Comparison of ENCODE assay signal across 18 cellular contexts in genomic region chr6:35093118-35093445, GRCh38. TPM values are rescaled to one million over a fixed set of nuclear protein-coding genes. Genes with fewer than 3 reads are reported as not detected.
DNase-seq lines count a peak whose midpoint lies in the region; ATAC-seq and TF ChIP-seq lines count a peak whose summit lies in the region.
"Had no signal": no experiment of that assay in that cellular context is flagged by ENCODE, and none has a peak within 500 bp of the region (broad histone marks: within the 10 kb centered on the region; RNA-seq: fewer than 3 reads in every experiment).

No MANE protein-coding gene starts in this region.

- no peak for ATAC-seq in GM21515 (IDR thresholded peaks at IDR 0.05; ENCODE audit: unreplicated experiment)
- ATAC-seq: activated CD8-positive, alpha-beta T cell treated with anti-CD3 and anti-CD28 coated beads for 36 hours; CD8-positive, alpha-beta T cell had no signal

- no peak overlapping the region for H3K4me3 ChIP-seq in breast epithelium
- no peak overlapping the region for H3K4me3 ChIP-seq in endodermal cell (ENCODE audit: low read length)
- H3K4me3 ChIP-seq in uterus, result no peak overlapping the region
- H3K4me3 ChIP-seq: heart right ventricle had no signal

- H3K9me3 ChIP-seq in breast epithelium, result no peaks in the 10 kb centered on the region
- H3K9me3 ChIP-seq in endodermal cell (ENCODE audit: control insufficient read depth, low read length), result no peaks in the 10 kb centered on the region
- no peaks in the 10 kb centered on the region for H3K9me3 ChIP-seq in uterus
- H3K9me3 ChIP-seq: heart right ventricle had no signal

- H3K4me3 Mint-ChIP-seq in MCF 10A (ENCODE audit: unreplicated experiment), result no peak overlapping the region
- H3K4me3 Mint-ChIP-seq in endodermal cell, result no peak overlapping the region
- no peak overlapping the region for H3K4me3 Mint-ChIP-seq in nephron
- H3K4me3 Mint-ChIP-seq: activated CD8-positive, alpha-beta T cell treated with anti-CD3 and anti-CD28 coated beads for 36 hours; activated T-helper 1 cell treated with anti-CD3 and anti-CD28 coated beads, Interleukin-12 subunit alpha, Interleukin-12 subunit beta, Interleukin-2, Interleukin-4 antibody, amounts not matched to agents 30 ng/mL and 10 ng/mL and 1 ng/mL, durations not matched to agents 14 hours and 24 hours and 36 hours; CD8-positive, alpha-beta T cell had no signal

- 97 to 98% methylated on average over 4 of the region's 5 CpGs for WGBS in endodermal cell (ENCODE audit: insufficient coverage in 1 of 2, insufficient read length in 1 of 2), 2 experiments

- DNase-seq in breast epithelium (ENCODE audit: low spot score in 2 of 2) (no peak), MCF 10A (ENCODE audit: unreplicated experiment) (no peak), endodermal cell (no peak), uterus (no peak), RKO (ENCODE audit: low spot score) (no peak), DMS79 (lab: John Stamatoyannopoulos, UW) (no peak)
- DNase-seq: activated CD8-positive, alpha-beta T cell treated with anti-CD3 and anti-CD28 coated beads for 36 hours; CD8-positive, alpha-beta T cell; heart right ventricle; NCI-H1048; NCI-H2171 had no signal

- H3K27me3 ChIP-seq in breast epithelium (no peaks in the 10 kb centered on the region), endodermal cell (ENCODE audit: control insufficient read depth, insufficient read depth, low read length, poor library complexity, severe bottlenecking) (no peaks in the 10 kb centered on the region), uterus (no peaks in the 10 kb centered on the region)
- H3K27me3 ChIP-seq: heart right ventricle had no signal

- intact Hi-C loops in breast epithelium (cut with DNase I; ENCODE audit: low total_unique reads) (no loop called here), MCF 10A (cut with micrococcal nuclease) (no loop called here), uterus (cut with DNase I; ENCODE audit: low total_unique reads) (no loop called here)

- H3K9me3 Mint-ChIP-seq in MCF 10A (ENCODE audit: unreplicated experiment) (no peaks in the 10 kb centered on the region), endodermal cell (no peaks in the 10 kb centered on the region), nephron (no peaks in the 10 kb centered on the region)
- H3K9me3 Mint-ChIP-seq: activated CD8-positive, alpha-beta T cell treated with anti-CD3 and anti-CD28 coated beads for 36 hours; activated T-helper 1 cell treated with anti-CD3 and anti-CD28 coated beads, Interleukin-12 subunit alpha, Interleukin-12 subunit beta, Interleukin-2, Interleukin-4 antibody, amounts not matched to agents 30 ng/mL and 10 ng/mL and 1 ng/mL, durations not matched to agents 14 hours and 24 hours and 36 hours; CD8-positive, alpha-beta T cell had no signal

- BruUV-seq in MCF 10A (replicated peaks; lab: Mats Ljungman, UMichigan), result no TSS peak

- H3K27ac Mint-ChIP-seq in MCF 10A (ENCODE audit: low read depth, unreplicated experiment) (no peak overlapping the region), endodermal cell (peak overlapping the region; percentile 11), nephron (peak overlapping the region in 2 of 3 experiments; percentile 21 to 73)
- H3K27ac Mint-ChIP-seq: activated CD8-positive, alpha-beta T cell treated with anti-CD3 and anti-CD28 coated beads for 36 hours; activated T-helper 1 cell treated with anti-CD3 and anti-CD28 coated beads, Interleukin-12 subunit alpha, Interleukin-12 subunit beta, Interleukin-2, Interleukin-4 antibody, amounts not matched to agents 30 ng/mL and 10 ng/mL and 1 ng/mL, durations not matched to agents 14 hours and 24 hours and 36 hours; CD8-positive, alpha-beta T cell had no signal

- peaks cover 4% of the 10 kb centered on the region for H3K36me3 Mint-ChIP-seq in MCF 10A (ENCODE audit: insufficient read depth, unreplicated experiment)
- peaks cover 15% of the 10 kb centered on the region for H3K36me3 Mint-ChIP-seq in endodermal cell (ENCODE audit: low read depth)
- peaks cover 17% of the 10 kb centered on the region for H3K36me3 Mint-ChIP-seq in nephron (ENCODE audit: low read depth)

- TF ChIP-seq CTCF in breast epithelium (IDR thresholded peaks at IDR 0.05) (no peak), MCF 10A (IDR thresholded peaks at IDR 0.05; ENCODE audit: unreplicated experiment) (no peak), endodermal cell (conservative IDR thresholded peaks at IDR 0.05) (no peak), nephron (IDR thresholded peaks at IDR 0.05; ENCODE audit: unreplicated experiment in 3 of 3) (no peak), uterus (IDR thresholded peaks at IDR 0.05) (no peak)

- H3K27ac ChIP-seq in breast epithelium (peak overlapping the region; percentile 72 to 86), endodermal cell (ENCODE audit: low read depth, low read length) (no peak overlapping the region), uterus (peak overlapping the region; percentile 19 to 63)
- H3K27ac ChIP-seq: 22Rv1 had no signal

- H3K4me1 Mint-ChIP-seq in MCF 10A (ENCODE audit: insufficient read depth, unreplicated experiment) (peaks cover 11% of the 10 kb centered on the region), endodermal cell (peaks cover 28% of the 10 kb centered on the region), nephron (peaks cover 80% of the 10 kb centered on the region)

- no peak overlapping the region for H3K9ac ChIP-seq in endodermal cell (ENCODE audit: extremely low read depth, low read length, poor library complexity, severe bottlenecking)

- CTCF ChIA-PET in MCF 10A (lab: Yijun Ruan, JAX), result interaction anchor here (0.7 to 2.4 kb wide), 3 partner anchors 13 to 107 kb away, joined by 3 to 9 read pairs (median 4); no protein-coding TSS in a partner anchor

- peaks cover 0 to 2% of the 10 kb centered on the region in 2 donors for H3K4me1 ChIP-seq in breast epithelium
- no peaks in the 10 kb centered on the region for H3K4me1 ChIP-seq in endodermal cell (ENCODE audit: control insufficient read depth, insufficient read depth, low read length)
- H3K4me1 ChIP-seq in uterus, result peaks cover 0 to 10% of the 10 kb centered on the region in 2 donors

- H3K36me3 ChIP-seq in breast epithelium (no peaks in the 10 kb centered on the region), endodermal cell (ENCODE audit: control insufficient read depth, insufficient read depth, low read length) (peaks cover 22% of the 10 kb centered on the region), uterus (no peaks in the 10 kb centered on the region)

- POLR2A ChIA-PET in MCF 10A (lab: Yijun Ruan, JAX), result interaction anchor here (1.1 to 1.3 kb wide), 2 partner anchors 36 to 47 kb away, joined by 3 to 4 read pairs; no protein-coding TSS in a partner anchor

- H3K27me3 Mint-ChIP-seq in MCF 10A (ENCODE audit: insufficient read depth, unreplicated experiment), result no peaks in the 10 kb centered on the region
- no peaks in the 10 kb centered on the region for H3K27me3 Mint-ChIP-seq in endodermal cell (ENCODE audit: insufficient read depth)
- H3K27me3 Mint-ChIP-seq in nephron (ENCODE audit: low read depth), result no peaks in the 10 kb centered on the region

- TF ChIP-seq POLR2A in breast epithelium (IDR thresholded peaks at IDR 0.05) (no peak), uterus (IDR thresholded peaks at IDR 0.05) (no peak)

RNA-seq across cellular contexts. Expression of gene TCP11, which starts 48.1 kb away (rescaled TPM):
- total RNA-seq in breast epithelium (under 1 TPM in 2 of 3 donors, not detected in 1; 0.32 to 0.66 TPM), MCF 10A (2022) (not detected in 2 replicates), endodermal cell (not detected), uterus (1 to 10 TPM in 1 of 4 donors, not detected in 3; 1.8 TPM)
- polyA plus RNA-seq in endodermal cell (2013, experiment 1 of 2), result 1.1 TPM
- polyA plus RNA-seq in endodermal cell (2013, experiment 2 of 2), result 0.21 TPM
- total RNA-seq: activated CD8-positive, alpha-beta T cell treated with anti-CD3 and anti-CD28 coated beads for 36 hours; activated T-helper 1 cell treated with anti-CD3 and anti-CD28 coated beads, Interleukin-12 subunit alpha, Interleukin-12 subunit beta, Interleukin-2, Interleukin-4 antibody, amounts not matched to agents 30 ng/mL and 10 ng/mL and 1 ng/mL, durations not matched to agents 14 hours and 24 hours and 36 hours; CD8-positive, alpha-beta T cell; cerebellum; endothelial cell of umbilical vein; heart right ventricle; kidney epithelial cell had no signal
